Comparison of ENCODE assay signal across 27 cellular contexts in genomic region chr19:3664879-3665642, GRCh38. TPM values are rescaled to one million over a fixed set of nuclear protein-coding genes. Genes with fewer than 3 reads are reported as not detected.
DNase-seq lines count a peak whose midpoint lies in the region; ATAC-seq and TF ChIP-seq lines count a peak whose summit lies in the region.
"Had no signal": no experiment of that assay in that cellular context is flagged by ENCODE, and none has a peak within 500 bp of the region (broad histone marks: within the 10 kb centered on the region; RNA-seq: fewer than 3 reads in every experiment).

No MANE protein-coding gene starts in this region.

- H3K9me3 ChIP-seq in BLaER1 = no peaks in the 10 kb centered on the region
- no peaks in the 10 kb centered on the region for H3K9me3 ChIP-seq in SU-DHL-6 (ENCODE audit: insufficient read depth, low read length)
- H3K9me3 ChIP-seq in tibial nerve = no peaks in the 10 kb centered on the region
- H3K9me3 ChIP-seq: ascending aorta, colonic mucosa, right lobe of liver, transverse colon had no signal

- no peaks in the 10 kb centered on the region for H3K9me3 Mint-ChIP-seq in memory B cell
- H3K9me3 Mint-ChIP-seq in activated CD4-positive, alpha-beta T cell treated with anti-CD3 and anti-CD28 coated beads, Interleukin-2, amount 10 ng/mL, durations not matched to agents 7 days and 5 days = no peaks in the 10 kb centered on the region
- H3K9me3 Mint-ChIP-seq in type B pancreatic cell = no peaks in the 10 kb centered on the region
- H3K9me3 Mint-ChIP-seq: activated naive CD8-positive, alpha-beta T cell treated with anti-CD3 and anti-CD28 coated beads, Interleukin-2, amount 10 ng/mL, durations not matched to agents 7 days and 5 days; activated T-cell treated with anti-CD3 and anti-CD28 coated beads, Interleukin-2, amount 50 U/mL, for 4 hours; CD4-positive, alpha-beta T cell; mesothelial cell of epicardium; naive thymus-derived CD8-positive, alpha-beta T cell had no signal

- POLR2A ChIA-PET in activated CD4-positive, alpha-beta T cell treated with anti-CD3 and anti-CD28 coated beads, Interleukin-2, amount 10 ng/mL, durations not matched to agents 7 days and 5 days (lab: Charles Lee) = no interaction called here

- peak overlapping the region; percentile 42 for H3K9ac ChIP-seq in BLaER1
- H3K9ac ChIP-seq in SU-DHL-6 (ENCODE audit: low read length) = peak overlapping the region; percentile 13; the same call in 1 of the 2 replicates

- H3K4me1 Mint-ChIP-seq in memory B cell (peaks cover 14% of the 10 kb centered on the region), type B pancreatic cell (ENCODE audit: unreplicated experiment) (peaks cover 17% of the 10 kb centered on the region)
- no peaks in the 10 kb centered on the region for H3K4me1 Mint-ChIP-seq in activated CD4-positive, alpha-beta T cell treated with anti-CD3 and anti-CD28 coated beads, Interleukin-2, amount 10 ng/mL, durations not matched to agents 7 days and 5 days
- H3K4me1 Mint-ChIP-seq: activated naive CD8-positive, alpha-beta T cell treated with anti-CD3 and anti-CD28 coated beads, Interleukin-2, amount 10 ng/mL, durations not matched to agents 7 days and 5 days had no signal

- H2AFZ ChIP-seq in SU-DHL-6 (ENCODE audit: low read depth, low read length, severe bottlenecking) = no peak overlapping the region

- no peaks in the 10 kb centered on the region for H3K27me3 Mint-ChIP-seq in memory B cell
- H3K27me3 Mint-ChIP-seq in activated CD4-positive, alpha-beta T cell treated with anti-CD3 and anti-CD28 coated beads, Interleukin-2, amount 10 ng/mL, durations not matched to agents 7 days and 5 days = no peaks in the 10 kb centered on the region
- H3K27me3 Mint-ChIP-seq in type B pancreatic cell = no peaks in the 10 kb centered on the region
- H3K27me3 Mint-ChIP-seq: activated CD8-positive, alpha-beta memory T cell treated with anti-CD3 and anti-CD28 coated beads, Interleukin-2, amount 10 ng/mL, durations not matched to agents 7 days and 5 days; activated naive CD8-positive, alpha-beta T cell treated with anti-CD3 and anti-CD28 coated beads, Interleukin-2, amount 10 ng/mL, durations not matched to agents 7 days and 5 days; CD4-positive, alpha-beta T cell; naive thymus-derived CD8-positive, alpha-beta T cell; progenitor cell of endocrine pancreas had no signal

- DNase-seq in HT-29 (ENCODE audit: low spot score) (peak; percentile 42), memory B cell (ENCODE audit: low spot score in 2 of 2) (no peak), DMS79 treated with DMSO at 0.1 percent for 48 hours (lab: John Stamatoyannopoulos, UW) (no peak), type B pancreatic cell (ENCODE audit: extremely low spot score, unreplicated experiment) (no peak), tibial nerve (ENCODE audit: low spot score in 2 of 2) (no peak)
- DNase-seq in activated CD4-positive, alpha-beta T cell treated with anti-CD3 and anti-CD28 coated beads, Interleukin-2, amount 10 ng/mL, durations not matched to agents 7 days and 5 days = no peak
- DNase-seq: HCEC 1CT, NCI-H1092 treated with DMSO at 0.1 percent for 48 hours, NCI-H1694 treated with DMSO at 0.1 percent for 48 hours, NCI-H446 treated with DMSO at 0.1 percent for 48 hours had no signal

- H3F3A ChIP-seq in SU-DHL-6 (ENCODE audit: insufficient read depth) = no peaks in the 10 kb centered on the region

- 74 to 83% methylated on average over 15 to 19 of the region's 19 CpGs for WGBS in tibial nerve, 2 donors

- H3K36me3 Mint-ChIP-seq in memory B cell (peaks cover 27% of the 10 kb centered on the region), type B pancreatic cell (no peaks in the 10 kb centered on the region)
- no peaks in the 10 kb centered on the region for H3K36me3 Mint-ChIP-seq in activated CD4-positive, alpha-beta T cell treated with anti-CD3 and anti-CD28 coated beads, Interleukin-2, amount 10 ng/mL, durations not matched to agents 7 days and 5 days (ENCODE audit: low read depth)
- H3K36me3 Mint-ChIP-seq: activated naive CD8-positive, alpha-beta T cell treated with anti-CD3 and anti-CD28 coated beads, Interleukin-2, amount 10 ng/mL, durations not matched to agents 7 days and 5 days had no signal

- ATAC-seq in memory B cell (ENCODE audit: low read depth) = peak; percentile 62

- peak overlapping the region; percentile 62 for H3K4me3 Mint-ChIP-seq in memory B cell
- H3K4me3 Mint-ChIP-seq in activated CD4-positive, alpha-beta T cell treated with anti-CD3 and anti-CD28 coated beads, Interleukin-2, amount 10 ng/mL, durations not matched to agents 7 days and 5 days = no peak overlapping the region
- H3K4me3 Mint-ChIP-seq in type B pancreatic cell = no peak overlapping the region
- H3K4me3 Mint-ChIP-seq: activated CD8-positive, alpha-beta memory T cell treated with anti-CD3 and anti-CD28 coated beads, Interleukin-2, amount 10 ng/mL, durations not matched to agents 7 days and 5 days; activated naive CD8-positive, alpha-beta T cell treated with anti-CD3 and anti-CD28 coated beads, Interleukin-2, amount 10 ng/mL, durations not matched to agents 7 days and 5 days; activated T-cell treated with anti-CD3 and anti-CD28 coated beads, Interleukin-2, amount 50 U/mL, for 4 hours; CD4-positive, alpha-beta T cell; mesothelial cell of epicardium; naive thymus-derived CD8-positive, alpha-beta T cell had no signal

- H3K36me3 ChIP-seq in BLaER1 (peaks cover 79% of the 10 kb centered on the region), SU-DHL-6 (ENCODE audit: low read length) (no peaks in the 10 kb centered on the region), tibial nerve (peaks cover 0 to 61% (median 20%) of the 10 kb centered on the region in 3 donors)
- H3K36me3 ChIP-seq: cardiac muscle cell, colonic mucosa, right lobe of liver had no signal

- no peaks in the 10 kb centered on the region for H3K79me2 ChIP-seq in SU-DHL-6 (ENCODE audit: insufficient read depth, low read length)

- no peaks in the 10 kb centered on the region for H3K27me3 ChIP-seq in BLaER1
- no peaks in the 10 kb centered on the region for H3K27me3 ChIP-seq in SU-DHL-6 (ENCODE audit: low read length)
- H3K27me3 ChIP-seq in tibial nerve = no peaks in the 10 kb centered on the region
- H3K27me3 ChIP-seq: ascending aorta, cardiac muscle cell, colonic mucosa, right lobe of liver, transverse colon had no signal

- H3K27ac ChIP-seq in BLaER1 (peak overlapping the region; percentile 53), SU-DHL-6 (ENCODE audit: low read depth, low read length) (no peak overlapping the region), tibial nerve (peak overlapping the region in 1 of 4 donors; percentile 64)
- H3K27ac ChIP-seq: ascending aorta, cardiac muscle cell, colonic mucosa, epithelial cell of prostate, right lobe of liver, SK-N-MC had no signal

- no peak for TF ChIP-seq EP300 in tibial nerve (IDR thresholded peaks at IDR 0.05)

- H3K27ac Mint-ChIP-seq in memory B cell = no peak overlapping the region
- no peak overlapping the region for H3K27ac Mint-ChIP-seq in activated CD4-positive, alpha-beta T cell treated with anti-CD3 and anti-CD28 coated beads, Interleukin-2, amount 10 ng/mL, durations not matched to agents 7 days and 5 days
- no peak overlapping the region for H3K27ac Mint-ChIP-seq in type B pancreatic cell
- H3K27ac Mint-ChIP-seq: activated CD8-positive, alpha-beta memory T cell treated with anti-CD3 and anti-CD28 coated beads, Interleukin-2, amount 10 ng/mL, durations not matched to agents 7 days and 5 days; activated naive CD8-positive, alpha-beta T cell treated with anti-CD3 and anti-CD28 coated beads, Interleukin-2, amount 10 ng/mL, durations not matched to agents 7 days and 5 days; CD4-positive, alpha-beta T cell; mesothelial cell of epicardium; naive thymus-derived CD8-positive, alpha-beta T cell; progenitor cell of endocrine pancreas had no signal

- peaks cover 44% of the 10 kb centered on the region for H3K4me1 ChIP-seq in BLaER1
- H3K4me1 ChIP-seq in tibial nerve = peaks cover 5 to 38% (median 19%) of the 10 kb centered on the region in 4 donors
- H3K4me1 ChIP-seq: right lobe of liver had no signal

- TF ChIP-seq CTCF in SU-DHL-6 (IDR thresholded peaks at IDR 0.05; ENCODE audit: insufficient read depth, low read length, poor library complexity, severe bottlenecking) = no peak
- TF ChIP-seq CTCF in type B pancreatic cell (conservative IDR thresholded peaks at IDR 0.05) = no peak
- no peak for TF ChIP-seq CTCF in tibial nerve (IDR thresholded peaks at IDR 0.05)

- no peaks in the 10 kb centered on the region for H3K9me2 ChIP-seq in SU-DHL-6 (replicated peaks; ENCODE audit: insufficient read depth, low read length)

- H3K4me3 ChIP-seq in BLaER1 = no peak overlapping the region
- H3K4me3 ChIP-seq in SU-DHL-6 (ENCODE audit: insufficient read depth, low read length, poor library complexity, severe bottlenecking) = no peak overlapping the region
- H3K4me3 ChIP-seq in tibial nerve = no peak overlapping the region
- H3K4me3 ChIP-seq: ascending aorta, cardiac muscle cell, colonic mucosa, right lobe of liver, SK-N-MC, transverse colon had no signal

- no peak for TF ChIP-seq POLR2A in tibial nerve (IDR thresholded peaks at IDR 0.05)

- peaks cover 79% of the 10 kb centered on the region for H4K20me1 ChIP-seq in BLaER1
- H4K20me1 ChIP-seq in SU-DHL-6 (ENCODE audit: low read depth, low read length) = no peaks in the 10 kb centered on the region

- CTCF ChIA-PET in activated CD4-positive, alpha-beta T cell treated with anti-CD3 and anti-CD28 coated beads, Interleukin-2, amount 10 ng/mL, durations not matched to agents 7 days and 5 days (lab: Charles Lee) = interaction anchor here (0.7 to 2.2 kb wide), 3 partner anchors 24 to 55 kb away, joined by 3 to 8 read pairs (median 3); no protein-coding TSS in a partner anchor

- H3K4me2 ChIP-seq in BLaER1 = peak overlapping the region; percentile 83
- H3K4me2 ChIP-seq in SU-DHL-6 (ENCODE audit: low read depth, low read length, poor library complexity, severe bottlenecking) = peak overlapping the region; percentile 7

RNA-seq across cellular contexts. Expression of gene PIP5K1C, which starts 35.2 kb away (rescaled TPM):
- 18.0 and 18.9 TPM in 2 replicates for total RNA-seq in HT-29 (2014; rRNA removed; shearing (Covaris generic))
- total RNA-seq in activated CD4-positive, alpha-beta T cell treated with anti-CD3 and anti-CD28 coated beads, Interleukin-2, amount 10 ng/mL, durations not matched to agents 7 days and 5 days = 10 to 100 TPM; 18.7 to 19.5 TPM
- 35.9 and 44.5 TPM in 2 replicates for total RNA-seq in type B pancreatic cell (ENCODE audit: low replicate concordance)
- total RNA-seq in tibial nerve = 10 to 100 TPM; 23.0 to 37.2 (median 24.9) TPM

RNA-seq across cellular contexts. Expression of gene CACTIN, which starts 38.5 kb away (rescaled TPM):
- 54.7 and 55.5 TPM in 2 replicates for total RNA-seq in HT-29 (2014; rRNA removed; shearing (Covaris generic))
- total RNA-seq in activated CD4-positive, alpha-beta T cell treated with anti-CD3 and anti-CD28 coated beads, Interleukin-2, amount 10 ng/mL, durations not matched to agents 7 days and 5 days = 10 to 100 TPM; 31.8 to 39.1 TPM
- total RNA-seq in type B pancreatic cell (ENCODE audit: low replicate concordance) = 31.6 and 32.4 TPM in 2 replicates
- total RNA-seq in tibial nerve = 10 to 100 TPM; 22.9 to 59.1 (median 42.7) TPM

RNA-seq across cellular contexts. Expression of gene TJP3, which starts 43.1 kb away (rescaled TPM):
- 127 and 139 TPM in 2 replicates for total RNA-seq in HT-29 (2014; rRNA removed; shearing (Covaris generic))
- total RNA-seq in activated CD4-positive, alpha-beta T cell treated with anti-CD3 and anti-CD28 coated beads, Interleukin-2, amount 10 ng/mL, durations not matched to agents 7 days and 5 days = 1 to 10 TPM; 2.7 to 3.5 TPM
- total RNA-seq in type B pancreatic cell (ENCODE audit: low replicate concordance) (20.0 and 53.8 TPM in 2 replicates), tibial nerve (under 1 TPM in 3 of 4 donors, not detected in 1; 0.21 to 0.90 (median 0.22) TPM)
- total RNA-seq: Daoy had no signal

RNA-seq across cellular contexts. Expression of gene TBXA2R, which starts 58.4 kb away (rescaled TPM):
- total RNA-seq in HT-29 (2014; rRNA removed; shearing (Covaris generic)) = not detected in 2 replicates
- under 1 TPM; 0.92 to 1.00 TPM for total RNA-seq in activated CD4-positive, alpha-beta T cell treated with anti-CD3 and anti-CD28 coated beads, Interleukin-2, amount 10 ng/mL, durations not matched to agents 7 days and 5 days
- total RNA-seq in type B pancreatic cell (ENCODE audit: low replicate concordance) (not detected in 2 replicates), tibial nerve (10 to 100 TPM in 1 of 4 donors, 1 to 10 TPM in 3; 4.4 to 11.4 (median 7.2) TPM)
- total RNA-seq: Daoy, progenitor cell of endocrine pancreas had no signal
